Comparison of ENCODE assay signal across 1 cellular context in genomic region chr17:48606892-48607241, GRCh38.
TF ChIP-seq lines count a peak whose summit lies in the region.

No MANE protein-coding gene starts in this region.

TF ChIP-seq in H1, 55 proteins besides CTCF, POLR2A, EP300 and RAD21:
- TF ChIP-seq KDM5A (IDR thresholded peaks at IDR 0.05; ENCODE audit: low read length) (no peak), CBX8 (IDR thresholded peaks at IDR 0.05; ENCODE audit: borderline replicate concordance, low read depth, low read length) (0 out of 2 replicates have a peak, but pooled peaks have one; percentile 27), SUZ12 (IDR thresholded peaks at IDR 0.05; ENCODE audit: low read length) (0 out of 2 replicates have a peak, but pooled peaks have one; percentile 21)
